8 cellular contexts compared by ENCODE assay signal in genomic region chrX:136780738-136781137, GRCh38. TPM values are rescaled to one million over a fixed set of nuclear protein-coding genes. Genes with fewer than 3 reads are reported as not detected.
DNase-seq lines count a peak whose midpoint lies in the region.

A gene with protein sequence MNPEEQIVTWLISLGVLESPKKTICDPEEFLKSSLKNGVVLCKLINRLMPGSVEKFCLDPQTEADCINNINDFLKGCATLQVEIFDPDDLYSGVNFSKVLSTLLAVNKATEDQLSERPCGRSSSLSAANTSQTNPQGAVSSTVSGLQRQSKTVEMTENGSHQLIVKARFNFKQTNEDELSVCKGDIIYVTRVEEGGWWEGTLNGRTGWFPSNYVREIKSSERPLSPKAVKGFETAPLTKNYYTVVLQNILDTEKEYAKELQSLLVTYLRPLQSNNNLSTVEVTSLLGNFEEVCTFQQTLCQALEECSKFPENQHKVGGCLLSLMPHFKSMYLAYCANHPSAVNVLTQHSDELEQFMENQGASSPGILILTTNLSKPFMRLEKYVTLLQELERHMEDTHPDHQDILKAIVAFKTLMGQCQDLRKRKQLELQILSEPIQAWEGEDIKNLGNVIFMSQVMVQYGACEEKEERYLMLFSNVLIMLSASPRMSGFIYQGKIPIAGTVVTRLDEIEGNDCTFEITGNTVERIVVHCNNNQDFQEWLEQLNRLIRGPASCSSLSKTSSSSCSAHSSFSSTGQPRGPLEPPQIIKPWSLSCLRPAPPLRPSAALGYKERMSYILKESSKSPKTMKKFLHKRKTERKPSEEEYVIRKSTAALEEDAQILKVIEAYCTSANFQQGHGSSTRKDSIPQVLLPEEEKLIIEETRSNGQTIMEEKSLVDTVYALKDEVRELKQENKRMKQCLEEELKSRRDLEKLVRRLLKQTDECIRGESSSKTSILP (minus strand): TSS chrX:136780932. CDS start chrX:136780882, 50 bp downstream.

- peaks cover 70% of the 10 kb centered on the region for H3K4me1 Mint-ChIP-seq in activated naive CD4-positive, alpha-beta T cell treated with anti-CD3 and anti-CD28 coated beads, Interleukin-2, amount 10 ng/mL, durations not matched to agents 7 days and 5 days

- peaks cover 23% of the 10 kb centered on the region for H3K36me3 Mint-ChIP-seq in activated naive CD4-positive, alpha-beta T cell treated with anti-CD3 and anti-CD28 coated beads, Interleukin-2, amount 10 ng/mL, durations not matched to agents 7 days and 5 days

- H3K9me3 Mint-ChIP-seq in activated naive CD4-positive, alpha-beta T cell treated with anti-CD3 and anti-CD28 coated beads, Interleukin-2, amount 10 ng/mL, durations not matched to agents 7 days and 5 days: no peaks in the 10 kb centered on the region

- peak within 1 kb of the TSS; percentile 96 for H3K27ac Mint-ChIP-seq in activated naive CD4-positive, alpha-beta T cell treated with anti-CD3 and anti-CD28 coated beads, Interleukin-2, amount 10 ng/mL, durations not matched to agents 7 days and 5 days

- H3K27ac ChIP-seq in KOPT-K1 (ENCODE audit: low read depth, low read length, poor library complexity, severe bottlenecking): peak within 1 kb of the TSS; percentile 95

- DNase-seq in NCI-H1092 treated with DMSO at 0.1 percent for 48 hours (lab: John Stamatoyannopoulos, UW): peak; percentile 24
- DNase-seq in NCI-H1092 (lab: John Stamatoyannopoulos, UW): no peak
- DNase-seq in activated naive CD4-positive, alpha-beta T cell treated with anti-CD3 and anti-CD28 coated beads, Interleukin-2, amount 10 ng/mL, durations not matched to agents 7 days and 5 days: peak; percentile 61
- no peak for DNase-seq in mesenteric fat pad (ENCODE audit: low spot score)
- DNase-seq in nucleus accumbens (lab: John Stamatoyannopoulos, UW): no peak
- no peak for DNase-seq in SW480 (ENCODE audit: low spot score)
- DNase-seq in hypothalamus (lab: John Stamatoyannopoulos, UW): no peak

- no peaks in the 10 kb centered on the region for H3K9me3 ChIP-seq in KOPT-K1 (ENCODE audit: insufficient read depth, low read length, poor library complexity, severe bottlenecking)

- no peaks in the 10 kb centered on the region for H3K27me3 Mint-ChIP-seq in activated naive CD4-positive, alpha-beta T cell treated with anti-CD3 and anti-CD28 coated beads, Interleukin-2, amount 10 ng/mL, durations not matched to agents 7 days and 5 days

- H3K4me3 Mint-ChIP-seq in activated naive CD4-positive, alpha-beta T cell treated with anti-CD3 and anti-CD28 coated beads, Interleukin-2, amount 10 ng/mL, durations not matched to agents 7 days and 5 days: peak within 1 kb of the TSS; percentile 84

- CTCF ChIA-PET in activated naive CD4-positive, alpha-beta T cell treated with anti-CD3 and anti-CD28 coated beads, Interleukin-2, amount 10 ng/mL, durations not matched to agents 7 days and 5 days (lab: Charles Lee): no interaction called here

- H3K36me3 ChIP-seq in KOPT-K1 (ENCODE audit: insufficient read depth, low read length): peaks cover 16% of the 10 kb centered on the region; the same call in 1 of the 2 replicates

RNA-seq across cellular contexts. Expression of the gene that starts here (rescaled TPM):
- total RNA-seq in mesenteric fat pad: 84.1 TPM

Comparison
In these comparisons a context has a peak if more than half of its experiments do, and no peak if none do; other contexts are left out.
1. DNase-seq: peak in NCI-H1092 treated with DMSO at 0.1 percent for 48 hours (single experiment) and activated naive CD4-positive, alpha-beta T cell treated with anti-CD3 and anti-CD28 coated beads, Interleukin-2, amount 10 ng/mL, durations not matched to agents 7 days and 5 days (single experiment); none in NCI-H1092 (single experiment), mesenteric fat pad (single experiment), nucleus accumbens (0 of 56), SW480 (single experiment) and hypothalamus (0 of 51).